ENCODE assay signal across 1 cellular context in the genomic region with DNA sequence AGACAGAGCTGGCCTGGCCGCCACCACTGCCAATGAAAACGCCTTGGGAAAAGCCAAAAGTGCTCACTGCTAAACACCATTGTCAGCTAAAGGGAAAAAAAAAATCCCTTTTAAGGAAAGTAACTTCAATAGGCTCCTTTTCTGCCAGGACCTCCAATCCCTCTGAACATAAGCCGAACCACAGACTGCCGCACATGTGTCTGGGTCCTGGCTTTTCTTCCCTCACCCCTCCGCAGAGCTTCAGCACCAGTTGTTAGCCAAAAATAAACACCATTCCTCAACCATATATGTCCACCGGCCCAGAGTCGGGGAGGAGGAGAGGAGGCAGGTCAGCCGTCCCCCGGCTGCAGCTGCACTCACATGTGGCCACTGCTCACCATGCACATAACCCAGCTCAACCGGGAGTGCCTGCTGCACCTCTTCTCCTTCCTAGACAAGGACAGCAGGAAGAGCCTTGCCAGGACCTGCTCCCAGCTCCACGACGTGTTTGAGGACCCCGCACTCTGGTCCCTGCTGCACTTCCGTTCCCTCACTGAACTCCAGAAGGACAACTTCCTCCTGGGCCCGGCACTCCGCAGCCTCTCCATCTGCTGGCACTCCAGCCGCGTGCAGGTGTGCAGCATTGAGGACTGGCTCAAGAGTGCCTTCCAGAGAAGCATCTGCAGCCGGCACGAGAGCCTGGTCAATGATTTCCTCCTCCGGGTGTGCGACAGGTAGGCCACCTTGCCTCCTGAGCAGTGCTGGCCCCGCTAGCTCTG.
A peak's percentile ranks its signal among the peaks of the same experiment; 100 is the strongest.
TF ChIP-seq lines count a peak whose summit lies in the region.

TSS of gene FBXL22 (plus strand) at position 355 of the 758 bp plus-strand sequence. CDS start at position 361, 6 bp downstream.

TF ChIP-seq in HepG2, 621 proteins besides CTCF, POLR2A, EP300 and RAD21:
- TF ChIP-seq, protein P1, sequence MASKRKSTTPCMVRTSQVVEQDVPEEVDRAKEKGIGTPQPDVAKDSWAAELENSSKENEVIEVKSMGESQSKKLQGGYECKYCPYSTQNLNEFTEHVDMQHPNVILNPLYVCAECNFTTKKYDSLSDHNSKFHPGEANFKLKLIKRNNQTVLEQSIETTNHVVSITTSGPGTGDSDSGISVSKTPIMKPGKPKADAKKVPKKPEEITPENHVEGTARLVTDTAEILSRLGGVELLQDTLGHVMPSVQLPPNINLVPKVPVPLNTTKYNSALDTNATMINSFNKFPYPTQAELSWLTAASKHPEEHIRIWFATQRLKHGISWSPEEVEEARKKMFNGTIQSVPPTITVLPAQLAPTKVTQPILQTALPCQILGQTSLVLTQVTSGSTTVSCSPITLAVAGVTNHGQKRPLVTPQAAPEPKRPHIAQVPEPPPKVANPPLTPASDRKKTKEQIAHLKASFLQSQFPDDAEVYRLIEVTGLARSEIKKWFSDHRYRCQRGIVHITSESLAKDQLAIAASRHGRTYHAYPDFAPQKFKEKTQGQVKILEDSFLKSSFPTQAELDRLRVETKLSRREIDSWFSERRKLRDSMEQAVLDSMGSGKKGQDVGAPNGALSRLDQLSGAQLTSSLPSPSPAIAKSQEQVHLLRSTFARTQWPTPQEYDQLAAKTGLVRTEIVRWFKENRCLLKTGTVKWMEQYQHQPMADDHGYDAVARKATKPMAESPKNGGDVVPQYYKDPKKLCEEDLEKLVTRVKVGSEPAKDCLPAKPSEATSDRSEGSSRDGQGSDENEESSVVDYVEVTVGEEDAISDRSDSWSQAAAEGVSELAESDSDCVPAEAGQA (IDR thresholded peaks at IDR 0.05; ENCODE audit: low read depth): no peak
- TF ChIP-seq, protein P1 (CRISPR knock-in tag; IDR thresholded peaks at IDR 0.05; ENCODE audit: borderline replicate concordance): no peak
- TF ChIP-seq ARID4A (CRISPR knock-in tag; IDR thresholded peaks at IDR 0.05; ENCODE audit: borderline replicate concordance): 0 out of 2 replicates have a peak, but pooled peaks have one; percentile 13
- no peak for TF ChIP-seq ZBTB34 (CRISPR knock-in tag; IDR thresholded peaks at IDR 0.05)
- no peak for TF ChIP-seq GABPA (IDR thresholded peaks at IDR 0.05; ENCODE audit: low read depth, low read length)
- TF ChIP-seq GABPA (CRISPR knock-in tag; IDR thresholded peaks at IDR 0.05; ENCODE audit: low read depth): peak; percentile 83
- TF ChIP-seq RBFOX2 (IDR thresholded peaks at IDR 0.05; ENCODE audit: low read depth, low read length): 0 out of 2 replicates have a peak, but pooled peaks have one; percentile 26
- TF ChIP-seq ZNF354B (CRISPR knock-in tag; IDR thresholded peaks at IDR 0.05): no peak
- TF ChIP-seq ZNF687 (CRISPR knock-in tag; IDR thresholded peaks at IDR 0.05): peak; percentile 72
- TF ChIP-seq RBM22 (optimal IDR thresholded peaks at IDR 0.05; ENCODE audit: low read length): peak; percentile 49
- no peak for TF ChIP-seq KDM4B (CRISPR knock-in tag; IDR thresholded peaks at IDR 0.05)
- TF ChIP-seq ZBTB38 (CRISPR knock-in tag; IDR thresholded peaks at IDR 0.05): peak; percentile 59; the same call in 1 of the 2 replicates
- peak; percentile 57; the same call in 1 of the 2 replicates for TF ChIP-seq POLR2G (IDR thresholded peaks at IDR 0.05; ENCODE audit: low read depth, low read length)
- TF ChIP-seq GABPB1 (CRISPR knock-in tag; IDR thresholded peaks at IDR 0.05): peak; percentile 40; the same call in 1 of the 2 replicates
- TF ChIP-seq AGO2 (optimal IDR thresholded peaks at IDR 0.05; ENCODE audit: low read depth, low read length): peak; percentile 75
- TF ChIP-seq, protein P2, sequence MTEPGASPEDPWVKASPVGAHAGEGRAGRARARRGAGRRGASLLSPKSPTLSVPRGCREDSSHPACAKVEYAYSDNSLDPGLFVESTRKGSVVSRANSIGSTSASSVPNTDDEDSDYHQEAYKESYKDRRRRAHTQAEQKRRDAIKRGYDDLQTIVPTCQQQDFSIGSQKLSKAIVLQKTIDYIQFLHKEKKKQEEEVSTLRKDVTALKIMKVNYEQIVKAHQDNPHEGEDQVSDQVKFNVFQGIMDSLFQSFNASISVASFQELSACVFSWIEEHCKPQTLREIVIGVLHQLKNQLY (CRISPR knock-in tag; IDR thresholded peaks at IDR 0.05): no peak
- TF ChIP-seq SRSF9 (IDR thresholded peaks at IDR 0.05; ENCODE audit: borderline replicate concordance, insufficient read depth, low read depth, low read length, poor library complexity, severe bottlenecking): no peak
- TF ChIP-seq BORCS8-MEF2B (CRISPR knock-in tag; IDR thresholded peaks at IDR 0.05): 0 out of 2 replicates have a peak, but pooled peaks have one; percentile 25
- TF ChIP-seq, protein P3, sequence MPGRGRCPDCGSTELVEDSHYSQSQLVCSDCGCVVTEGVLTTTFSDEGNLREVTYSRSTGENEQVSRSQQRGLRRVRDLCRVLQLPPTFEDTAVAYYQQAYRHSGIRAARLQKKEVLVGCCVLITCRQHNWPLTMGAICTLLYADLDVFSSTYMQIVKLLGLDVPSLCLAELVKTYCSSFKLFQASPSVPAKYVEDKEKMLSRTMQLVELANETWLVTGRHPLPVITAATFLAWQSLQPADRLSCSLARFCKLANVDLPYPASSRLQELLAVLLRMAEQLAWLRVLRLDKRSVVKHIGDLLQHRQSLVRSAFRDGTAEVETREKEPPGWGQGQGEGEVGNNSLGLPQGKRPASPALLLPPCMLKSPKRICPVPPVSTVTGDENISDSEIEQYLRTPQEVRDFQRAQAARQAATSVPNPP (CRISPR knock-in tag; IDR thresholded peaks at IDR 0.05): no peak
- peak; percentile 28; the same call in 1 of the 2 replicates for TF ChIP-seq HDAC1 (CRISPR knock-in tag; IDR thresholded peaks at IDR 0.05)
- TF ChIP-seq ETV5 (CRISPR knock-in tag; IDR thresholded peaks at IDR 0.05; ENCODE audit: borderline replicate concordance): no peak
